29 cellular contexts compared by ENCODE assay signal in the genomic region with DNA sequence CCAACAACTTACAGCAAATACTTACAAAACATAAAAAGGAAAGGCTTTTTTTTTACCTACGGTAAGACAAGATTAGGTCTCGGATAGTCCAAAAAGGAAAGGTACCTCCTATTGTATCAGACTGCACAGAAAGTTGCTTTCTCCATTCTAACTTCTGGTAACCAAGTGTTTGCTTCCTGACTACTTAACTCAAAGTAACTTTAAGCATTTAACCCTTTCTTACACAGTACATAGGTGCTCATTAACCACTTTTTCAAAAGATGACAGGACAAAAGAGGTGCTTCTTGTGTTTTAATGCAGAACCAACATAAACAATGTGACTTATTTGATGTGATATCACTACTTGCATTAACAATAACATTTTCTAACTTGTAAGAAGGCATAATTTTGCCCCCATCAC.
"Had no signal": no experiment of that assay in that cellular context is flagged by ENCODE, and none has a peak within 500 bp of the region (broad histone marks: within the 10 kb centered on the region; RNA-seq: fewer than 3 reads in every experiment).

No MANE protein-coding gene starts in this region.

- H3K27ac Mint-ChIP-seq: activated CD4-positive, alpha-beta memory T cell treated with anti-CD3 and anti-CD28 coated beads, Interleukin-2, amount 10 ng/mL, durations not matched to agents 7 days and 5 days; activated CD4-positive, alpha-beta T cell treated with anti-CD3 and anti-CD28 coated beads, Interleukin-2, amount 10 ng/mL, durations not matched to agents 7 days and 5 days; activated naive CD4-positive, alpha-beta T cell treated with anti-CD3 and anti-CD28 coated beads, Interleukin-2, amount 10 ng/mL, durations not matched to agents 7 days and 5 days; activated naive CD4-positive, alpha-beta T cell treated with anti-CD3 and anti-CD28 coated beads, Interleukin-2, amount 50 U/mL, for 72 hours; activated naive CD8-positive, alpha-beta T cell treated with anti-CD3 and anti-CD28 coated beads, Interleukin-2, amount 10 ng/mL, durations not matched to agents 7 days and 5 days; activated T-helper 1 cell treated with anti-CD3 and anti-CD28 coated beads, Interleukin-12 subunit alpha, Interleukin-12 subunit beta, Interleukin-2, Interleukin-4 antibody, amounts not matched to agents 30 ng/mL and 10 ng/mL and 1 ng/mL, durations not matched to agents 14 hours and 24 hours and 36 hours; brain had no signal

- H3K27me3 ChIP-seq: ascending aorta, breast epithelium, cardiac muscle cell, colonic mucosa, esophagus squamous epithelium, gastroesophageal sphincter had no signal

- H3K36me3 ChIP-seq: breast epithelium had no signal

- FAIRE-seq: endometrium, endothelial cell of umbilical vein had no signal

- H3K9me3 Mint-ChIP-seq: activated CD4-positive, alpha-beta memory T cell treated with anti-CD3 and anti-CD28 coated beads, Interleukin-2, amount 10 ng/mL, durations not matched to agents 7 days and 5 days; activated CD4-positive, alpha-beta T cell treated with anti-CD3 and anti-CD28 coated beads, Interleukin-2, amount 10 ng/mL, durations not matched to agents 7 days and 5 days; activated naive CD4-positive, alpha-beta T cell treated with anti-CD3 and anti-CD28 coated beads, Interleukin-2, amount 10 ng/mL, durations not matched to agents 7 days and 5 days; activated naive CD4-positive, alpha-beta T cell treated with anti-CD3 and anti-CD28 coated beads, Interleukin-2, amount 50 U/mL, for 72 hours; activated naive CD8-positive, alpha-beta T cell treated with anti-CD3 and anti-CD28 coated beads, Interleukin-2, amount 10 ng/mL, durations not matched to agents 7 days and 5 days; activated T-helper 1 cell treated with anti-CD3 and anti-CD28 coated beads, Interleukin-12 subunit alpha, Interleukin-12 subunit beta, Interleukin-2, Interleukin-4 antibody, amounts not matched to agents 30 ng/mL and 10 ng/mL and 1 ng/mL, durations not matched to agents 14 hours and 24 hours and 36 hours; brain had no signal

- ATAC-seq: activated naive CD4-positive, alpha-beta T cell treated with anti-CD3 and anti-CD28 coated beads, Interleukin-2, amount 50 U/mL, for 72 hours; gastroesophageal sphincter had no signal

- H3K4me3 ChIP-seq: ascending aorta, breast epithelium, cardiac muscle cell, colonic mucosa, esophagus squamous epithelium, gastroesophageal sphincter had no signal

- DNase-seq: activated CD4-positive, alpha-beta memory T cell treated with anti-CD3 and anti-CD28 coated beads, Interleukin-2, amount 10 ng/mL, durations not matched to agents 7 days and 5 days; activated CD4-positive, alpha-beta T cell treated with anti-CD3 and anti-CD28 coated beads for 1 hour; activated CD4-positive, alpha-beta T cell treated with anti-CD3 and anti-CD28 coated beads for 4 hours; activated CD4-positive, alpha-beta T cell treated with anti-CD3 and anti-CD28 coated beads, Interleukin-2, amount 10 ng/mL, durations not matched to agents 7 days and 5 days; activated CD4-positive, alpha-beta T cell treated with anti-CD3 and anti-CD28 coated beads, Interleukin-2, amount 50 U/mL, for 4 hours; activated gamma-delta T cell; activated naive CD4-positive, alpha-beta T cell; activated naive CD4-positive, alpha-beta T cell treated with anti-CD3 and anti-CD28 coated beads, Interleukin-2, amount 10 ng/mL, durations not matched to agents 7 days and 5 days; activated naive CD8-positive, alpha-beta T cell treated with anti-CD3 and anti-CD28 coated beads, Interleukin-2, amount 10 ng/mL, durations not matched to agents 7 days and 5 days; activated T-cell treated with anti-CD3 and anti-CD28 coated beads, Interleukin-2, amount 50 U/mL, for 1 hour; activated T-cell treated with anti-CD3 and anti-CD28 coated beads, Interleukin-2, amount 50 U/mL, for 48 hours; central memory CD4-positive, alpha-beta T cell; cerebellar nuclear complex; colonic mucosa; effector CD8-positive, alpha-beta T cell; esophagus squamous epithelium; foreskin melanocyte; head of caudate nucleus; T-helper 2 cell had no signal

- H3K27me3 Mint-ChIP-seq: activated CD4-positive, alpha-beta memory T cell treated with anti-CD3 and anti-CD28 coated beads, Interleukin-2, amount 10 ng/mL, durations not matched to agents 7 days and 5 days; activated CD4-positive, alpha-beta T cell treated with anti-CD3 and anti-CD28 coated beads, Interleukin-2, amount 10 ng/mL, durations not matched to agents 7 days and 5 days; activated naive CD4-positive, alpha-beta T cell treated with anti-CD3 and anti-CD28 coated beads, Interleukin-2, amount 10 ng/mL, durations not matched to agents 7 days and 5 days; activated naive CD8-positive, alpha-beta T cell treated with anti-CD3 and anti-CD28 coated beads, Interleukin-2, amount 10 ng/mL, durations not matched to agents 7 days and 5 days; brain had no signal

- H3K9me3 ChIP-seq: ascending aorta, breast epithelium, colonic mucosa, esophagus squamous epithelium, gastroesophageal sphincter had no signal

- H3K4me3 Mint-ChIP-seq: activated CD4-positive, alpha-beta memory T cell treated with anti-CD3 and anti-CD28 coated beads, Interleukin-2, amount 10 ng/mL, durations not matched to agents 7 days and 5 days; activated CD4-positive, alpha-beta T cell treated with anti-CD3 and anti-CD28 coated beads, Interleukin-2, amount 10 ng/mL, durations not matched to agents 7 days and 5 days; activated naive CD4-positive, alpha-beta T cell treated with anti-CD3 and anti-CD28 coated beads, Interleukin-2, amount 10 ng/mL, durations not matched to agents 7 days and 5 days; activated naive CD8-positive, alpha-beta T cell treated with anti-CD3 and anti-CD28 coated beads, Interleukin-2, amount 10 ng/mL, durations not matched to agents 7 days and 5 days; activated T-helper 1 cell treated with anti-CD3 and anti-CD28 coated beads, Interleukin-12 subunit alpha, Interleukin-12 subunit beta, Interleukin-2, Interleukin-4 antibody, amounts not matched to agents 30 ng/mL and 10 ng/mL and 1 ng/mL, durations not matched to agents 14 hours and 24 hours and 36 hours; brain had no signal

- H3K27ac ChIP-seq: ascending aorta, breast epithelium, cardiac muscle cell, colonic mucosa, epithelial cell of prostate, esophagus squamous epithelium, gastroesophageal sphincter had no signal

- H3K4me1 ChIP-seq: ascending aorta, breast epithelium, esophagus squamous epithelium had no signal
